ENCODE assay signal across 30 cellular contexts in the genomic region with DNA sequence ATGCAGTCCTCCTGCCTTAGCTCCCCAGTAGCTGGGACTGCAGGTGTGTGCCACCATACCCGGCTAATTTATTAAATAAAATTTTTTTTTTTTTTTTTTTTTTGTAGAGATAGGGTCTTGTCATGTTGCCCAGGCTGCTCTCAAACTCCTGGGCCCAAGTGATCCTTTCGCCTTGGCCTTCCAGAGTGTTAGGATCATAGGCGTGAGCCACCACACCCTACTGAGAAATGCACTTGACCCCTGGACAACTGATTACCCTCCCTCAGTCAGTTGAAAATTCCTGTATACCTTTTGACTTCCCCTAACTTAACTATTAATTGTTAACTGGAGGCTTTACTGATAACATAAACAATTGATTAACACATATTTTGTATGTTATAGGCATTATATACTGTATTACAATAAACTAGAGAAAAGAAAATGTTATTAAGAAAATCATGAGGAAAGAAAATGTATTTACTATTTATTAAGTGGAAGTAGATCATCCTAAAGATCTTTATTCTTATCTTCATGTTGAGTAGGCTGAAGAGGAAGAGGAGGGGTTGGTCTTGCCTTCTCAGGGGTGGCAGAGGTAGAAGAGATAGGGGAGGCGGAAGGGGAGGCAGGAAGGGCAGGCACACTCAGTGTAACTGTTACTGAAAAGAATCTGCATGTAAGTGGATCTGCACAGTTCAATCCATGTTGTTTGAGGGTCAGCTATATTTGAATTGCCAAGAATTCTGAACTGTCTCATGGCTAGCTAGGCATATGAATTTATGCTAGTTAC.
"Had no signal": no experiment of that assay in that cellular context is flagged by ENCODE, and none has a peak within 500 bp of the region (broad histone marks: within the 10 kb centered on the region; RNA-seq: fewer than 3 reads in every experiment).

No MANE protein-coding gene starts in this region.

- H3K27ac ChIP-seq: brain microvascular endothelial cell, cardiac muscle cell, SK-N-MC, VCaP had no signal

- H3K27me3 ChIP-seq: brain microvascular endothelial cell, cardiac muscle cell had no signal

- H3K36me3 ChIP-seq: brain microvascular endothelial cell, cardiac muscle cell had no signal

- DNase-seq: activated CD4-positive, alpha-beta memory T cell treated with anti-CD3 and anti-CD28 coated beads, Interleukin-2, amount 10 ng/mL, durations not matched to agents 7 days and 5 days; activated CD4-positive, alpha-beta T cell treated with anti-CD3 and anti-CD28 coated beads, Interleukin-2, amount 10 ng/mL, durations not matched to agents 7 days and 5 days; activated CD4-positive, CD25-positive, alpha-beta regulatory T cell; activated gamma-delta T cell; activated naive CD4-positive, alpha-beta T cell treated with anti-CD3 and anti-CD28 coated beads for 36 hours; activated T-cell treated with anti-CD3 and anti-CD28 coated beads for 4 hours; activated T-cell treated with anti-CD3 and anti-CD28 coated beads, Interleukin-2, amount 50 U/mL, for 48 hours; amygdala; brain microvascular endothelial cell; Kasumi-1; KBM-7; MV-4-11; NCI-H1092 treated with DMSO at 0.1 percent for 48 hours; NCI-H1417 treated with DMSO at 0.1 percent for 48 hours; NCI-H1694; NCI-H2029; NCI-H2107; NCI-H2171 treated with DMSO at 0.1 percent for 48 hours; NCI-H226; NCI-H526; NCI-H82; OCI-M1; RPMI8226; T-cell had no signal

- ATAC-seq: activated T-helper 17 cell treated with anti-CD3 and anti-CD28 coated beads, Interleukin-2, amount 50 U/mL, for 72 hours; Panc1; Right ventricle myocardium inferior; T-cell had no signal

- H3K4me3 ChIP-seq: cardiac muscle cell, SK-N-MC had no signal
